ENCODE assay signal across 12 cellular contexts in genomic region chr9:109912082-109912581, GRCh38.
A peak's percentile ranks its signal among the peaks of the same experiment; 100 is the strongest.
DNase-seq lines count a peak whose midpoint lies in the region; ATAC-seq and TF ChIP-seq lines count a peak whose summit lies in the region.
"Had no signal": no experiment of that assay in that cellular context is flagged by ENCODE, and none has a peak within 500 bp of the region (broad histone marks: within the 10 kb centered on the region; RNA-seq: fewer than 3 reads in every experiment).

No MANE protein-coding gene starts in this region.

- H3K4me3 ChIP-seq in Peyer's patch, result no peak overlapping the region
- H3K4me3 ChIP-seq in fibroblast of pulmonary artery (replicated peaks; ENCODE audit: low read depth, low read length), result no peak overlapping the region
- H3K4me3 ChIP-seq in gastrocnemius medialis, result no peak overlapping the region
- H3K4me3 ChIP-seq: coronary artery, pancreas had no signal

- intact Hi-C loops in gastrocnemius medialis (cut with DNase I; ENCODE audit: low total_unique reads), result no loop called here

- peak; percentile 83 for DNase-seq in EL
- no peak for DNase-seq in Peyer's patch
- DNase-seq in fibroblast of pulmonary artery (ENCODE audit: low read depth), result peak; percentile 64
- no peak for DNase-seq in gastrocnemius medialis
- no peak for DNase-seq in stimulated activated CD4-positive, alpha-beta T cell treated with anti-CD3 and anti-CD28 coated beads, Interleukin-4, amount 100 ng/mL, for 24 hours
- no peak for DNase-seq in ureter (ENCODE audit: low spot score)
- no peak for DNase-seq in LoVo (ENCODE audit: low spot score)
- DNase-seq: immature natural killer cell; NK-92 treated with Interleukin-12 subunit alpha and Interleukin-12 subunit beta, amount 100 ng/mL, for 24 hours; pancreas had no signal

- H3K4me1 ChIP-seq in Peyer's patch (peaks cover 0 to 25% (median 12%) of the 10 kb centered on the region in 4 donors), gastrocnemius medialis (peaks cover 39 to 51% of the 10 kb centered on the region in 2 donors)
- H3K4me1 ChIP-seq: pancreas had no signal

- H3K27me3 ChIP-seq in Peyer's patch (no peaks in the 10 kb centered on the region), gastrocnemius medialis (no peaks in the 10 kb centered on the region)
- H3K27me3 ChIP-seq: pancreas had no signal

- no peak for TF ChIP-seq CTCF in Peyer's patch (IDR thresholded peaks at IDR 0.05)
- TF ChIP-seq CTCF in fibroblast of pulmonary artery (IDR thresholded peaks at IDR 0.05; ENCODE audit: low read length, missing control alignments), result no peak
- TF ChIP-seq CTCF in gastrocnemius medialis (IDR thresholded peaks at IDR 0.05 in 4 of 5, conservative IDR thresholded peaks at IDR 0.05 in 1 of 5), result no peak

- H3K36me3 ChIP-seq in Peyer's patch, result no peaks in the 10 kb centered on the region
- no peaks in the 10 kb centered on the region for H3K36me3 ChIP-seq in gastrocnemius medialis
- H3K36me3 ChIP-seq: pancreas had no signal

- in situ Hi-C loops in gastrocnemius medialis (cut with MboI; ENCODE audit: low sequenced_read_pairs in 4 of 4), result no loop called here

- H3K27ac ChIP-seq in Peyer's patch (peak overlapping the region; percentile 21 to 68 (median 56)), gastrocnemius medialis (peak overlapping the region; percentile 20 to 62 (median 60))

- no peak for TF ChIP-seq POLR2A in Peyer's patch (IDR thresholded peaks at IDR 0.05)
- no peak for TF ChIP-seq POLR2A in gastrocnemius medialis (IDR thresholded peaks at IDR 0.05)

- no peak for ATAC-seq in gastrocnemius medialis
- ATAC-seq in GM18858 (IDR thresholded peaks at IDR 0.05; ENCODE audit: unreplicated experiment), result no peak
- ATAC-seq: pancreas had no signal

- H3K9me3 ChIP-seq in Peyer's patch (no peaks in the 10 kb centered on the region), gastrocnemius medialis (no peaks in the 10 kb centered on the region)
- H3K9me3 ChIP-seq: pancreas had no signal

Comparison
In these comparisons a context has a peak if more than half of its experiments do, and no peak if none do; other contexts are left out.
1. DNase-seq: peak in EL (single experiment) and fibroblast of pulmonary artery (single experiment); none in Peyer's patch (0 of 3), gastrocnemius medialis (0 of 2), stimulated activated CD4-positive, alpha-beta T cell treated with anti-CD3 and anti-CD28 coated beads, Interleukin-4, amount 100 ng/mL, for 24 hours (single experiment), ureter (single experiment) and LoVo (single experiment).